9 cellular contexts compared by ENCODE assay signal in genomic region chr1:25550155-25550506, GRCh38. TPM values are rescaled to one million over a fixed set of nuclear protein-coding genes. Genes with fewer than 3 reads are reported as not detected.
DNase-seq lines count a peak whose midpoint lies in the region; TF ChIP-seq lines count a peak whose summit lies in the region.
"Had no signal": no experiment of that assay in that cellular context is flagged by ENCODE, and none has a peak within 500 bp of the region (broad histone marks: within the 10 kb centered on the region; RNA-seq: fewer than 3 reads in every experiment).

No MANE protein-coding gene starts in this region.

- no peaks in the 10 kb centered on the region for H3K9me3 ChIP-seq in stomach
- H3K9me3 ChIP-seq: MG63 had no signal

- H3K27ac ChIP-seq in stomach, result peak overlapping the region in 4 of 5 donors; percentile 61 to 81 (median 68)

- H3K4me1 Mint-ChIP-seq in activated CD4-positive, alpha-beta T cell treated with anti-CD3 and anti-CD28 coated beads, Interleukin-2, amount 10 ng/mL, durations not matched to agents 24 days and 14 days, result peaks cover 48% of the 10 kb centered on the region

- no peak for DNase-seq in activated CD4-positive, alpha-beta T cell treated with anti-CD3 and anti-CD28 coated beads, Interleukin-2, amount 10 ng/mL, durations not matched to agents 24 days and 14 days
- no peak for DNase-seq in activated CD4-positive, alpha-beta T cell treated with anti-CD3 and anti-CD28 coated beads, Interleukin-2, amount 50 U/mL, for 4 hours
- DNase-seq in SKM-1 treated with dmso at 0.1 percent for 144 hours (lab: John Stamatoyannopoulos, UW; ENCODE audit: unreplicated experiment) (peak; percentile 47), fibroblast of pulmonary artery (ENCODE audit: low read depth) (peak; percentile 57), stomach (no peak), midbrain (lab: John Stamatoyannopoulos, UW) (no peak), NCI-H2107 treated with DMSO at 0.1 percent for 48 hours (lab: John Stamatoyannopoulos, UW; ENCODE audit: unreplicated experiment) (no peak), DMS153 (lab: John Stamatoyannopoulos, UW) (no peak)

- TF ChIP-seq EP300 in stomach (IDR thresholded peaks at IDR 0.05), result no peak

- no peak for TF ChIP-seq POLR2A in stomach (IDR thresholded peaks at IDR 0.05)

- TF ChIP-seq CTCF in fibroblast of pulmonary artery (IDR thresholded peaks at IDR 0.05; ENCODE audit: low read length, missing control alignments) (no peak), stomach (IDR thresholded peaks at IDR 0.05) (no peak)

- H3K9me3 Mint-ChIP-seq in activated CD4-positive, alpha-beta T cell treated with anti-CD3 and anti-CD28 coated beads, Interleukin-2, amount 10 ng/mL, durations not matched to agents 24 days and 14 days, result no peaks in the 10 kb centered on the region

- H3K4me3 Mint-ChIP-seq in activated CD4-positive, alpha-beta T cell treated with anti-CD3 and anti-CD28 coated beads, Interleukin-2, amount 10 ng/mL, durations not matched to agents 24 days and 14 days, result peak overlapping the region; percentile 71

- H3K27ac Mint-ChIP-seq in activated CD4-positive, alpha-beta T cell treated with anti-CD3 and anti-CD28 coated beads, Interleukin-2, amount 10 ng/mL, durations not matched to agents 24 days and 14 days, result peak overlapping the region; percentile 87

- H3K4me3 ChIP-seq in fibroblast of pulmonary artery (replicated peaks; ENCODE audit: low read depth, low read length), result no peak overlapping the region
- no peak overlapping the region for H3K4me3 ChIP-seq in stomach
- H3K4me3 ChIP-seq: MG63 had no signal

- 48 to 60% (median 50%) methylated on average over 2 of the region's 2 CpGs for WGBS in stomach, 5 donors

- H3K36me3 ChIP-seq in stomach, result peaks cover 0 to 8% (median 4%) of the 10 kb centered on the region in 4 donors
- H3K36me3 ChIP-seq: MG63 had no signal

- intact Hi-C loops in activated CD4-positive, alpha-beta T cell treated with anti-CD3 and anti-CD28 coated beads, Interleukin-2, amount 10 ng/mL, durations not matched to agents 24 days and 14 days (cut with micrococcal nuclease), result loop anchor here (1.0 kb wide), 2 partner anchors 12 to 126 kb away; no protein-coding TSS in a partner anchor
- intact Hi-C loops in stomach (cut with DNase I; ENCODE audit: low total_unique reads), result no loop called here

- peaks cover 2% of the 10 kb centered on the region for H3K27me3 Mint-ChIP-seq in activated CD4-positive, alpha-beta T cell treated with anti-CD3 and anti-CD28 coated beads, Interleukin-2, amount 10 ng/mL, durations not matched to agents 24 days and 14 days

- peaks cover 46 to 89% (median 68%) of the 10 kb centered on the region in 4 donors for H3K4me1 ChIP-seq in stomach

- no peaks in the 10 kb centered on the region for H3K27me3 ChIP-seq in stomach
- H3K27me3 ChIP-seq: MG63 had no signal

- peaks cover 2% of the 10 kb centered on the region for H3K36me3 Mint-ChIP-seq in activated CD4-positive, alpha-beta T cell treated with anti-CD3 and anti-CD28 coated beads, Interleukin-2, amount 10 ng/mL, durations not matched to agents 24 days and 14 days (ENCODE audit: low read depth)

RNA-seq across cellular contexts. Expression of gene LDLRAP1, which starts 6.7 kb away (rescaled TPM):
- total RNA-seq in activated CD4-positive, alpha-beta T cell treated with anti-CD3 and anti-CD28 coated beads, Interleukin-2, amount 10 ng/mL, durations not matched to agents 24 days and 14 days, result 6.1 TPM in 2 replicates
- total RNA-seq in stomach, result 10 to 100 TPM in 4 of 5 donors, not detected in 1; 10.6 to 73.7 (median 39.8) TPM
- polyA plus RNA-seq in stomach, result 10 to 100 TPM; 13.3 to 17.6 (median 15.7) TPM

Comparison
In these comparisons a context has a peak if more than half of its experiments do, and no peak if none do; other contexts are left out.
1. DNase-seq: peak in SKM-1 treated with dmso at 0.1 percent for 144 hours (single experiment) and fibroblast of pulmonary artery (single experiment); none in activated CD4-positive, alpha-beta T cell treated with anti-CD3 and anti-CD28 coated beads, Interleukin-2, amount 10 ng/mL, durations not matched to agents 24 days and 14 days (single experiment), activated CD4-positive, alpha-beta T cell treated with anti-CD3 and anti-CD28 coated beads, Interleukin-2, amount 50 U/mL, for 4 hours (0 of 2), stomach (single experiment), midbrain (single experiment), NCI-H2107 treated with DMSO at 0.1 percent for 48 hours (single experiment) and DMS153 (single experiment).